In genomic region chr13:49428041-49428763, GRCh38 we compare ENCODE assay signal across 27 cellular contexts. TPM values are rescaled to one million over a fixed set of nuclear protein-coding genes. Genes with fewer than 3 reads are reported as not detected.
DNase-seq lines count a peak whose midpoint lies in the region; TF ChIP-seq lines count a peak whose summit lies in the region.
"Had no signal": no experiment of that assay in that cellular context is flagged by ENCODE, and none has a peak within 500 bp of the region (broad histone marks: within the 10 kb centered on the region; RNA-seq: fewer than 3 reads in every experiment).

No MANE protein-coding gene starts in this region.

- H3K4me3 ChIP-seq in NB4 (ENCODE audit: low read depth, low read length) (no peak overlapping the region), adipocyte (ENCODE audit: low read length) (no peak overlapping the region)
- H3K4me3 ChIP-seq: body of pancreas, GM23338, lung, sigmoid colon, transverse colon had no signal

- TF ChIP-seq POLR2A in NB4 (IDR thresholded peaks at IDR 0.05; ENCODE audit: extremely low read depth, insufficient read length) = no peak

- no peaks in the 10 kb centered on the region for H3K27me3 Mint-ChIP-seq in immature natural killer cell (ENCODE audit: low read depth in 3 of 3)
- H3K27me3 Mint-ChIP-seq: activated CD4-positive, alpha-beta memory T cell treated with anti-CD3 and anti-CD28 coated beads for 36 hours; naive thymus-derived CD8-positive, alpha-beta T cell had no signal

- H3K36me3 ChIP-seq in adipocyte (ENCODE audit: control insufficient read depth, insufficient read depth, low read length, severe bottlenecking) = peaks cover 7% of the 10 kb centered on the region

- no peaks in the 10 kb centered on the region for H3K4me1 ChIP-seq in adipocyte (ENCODE audit: control insufficient read depth, insufficient read depth, low read length)
- H3K4me1 ChIP-seq: body of pancreas, sigmoid colon, transverse colon had no signal

- H3K4me1 Mint-ChIP-seq in immature natural killer cell = no peaks in the 10 kb centered on the region
- H3K4me1 Mint-ChIP-seq: naive thymus-derived CD8-positive, alpha-beta T cell had no signal

- no peak overlapping the region for H3K4me3 Mint-ChIP-seq in immature natural killer cell
- H3K4me3 Mint-ChIP-seq: activated CD4-positive, alpha-beta memory T cell treated with anti-CD3 and anti-CD28 coated beads for 36 hours; GM23338; naive thymus-derived CD8-positive, alpha-beta T cell; T-helper 1 cell treated with Interleukin-12 subunit alpha and Interleukin-12 subunit beta and Interleukin-4 antibody, amounts not matched to agents 30 μg/mL and 1 μg/mL, for 36 hours had no signal

- H3K27me3 ChIP-seq in adipocyte (replicated peaks; ENCODE audit: control insufficient read depth, insufficient read depth, low read length) = no peaks in the 10 kb centered on the region
- H3K27me3 ChIP-seq: body of pancreas, sigmoid colon, transverse colon had no signal

- TF ChIP-seq CTCF in NB4 (IDR thresholded peaks at IDR 0.05; ENCODE audit: low read depth, low read length) = no peak

- H3K9me3 ChIP-seq in adipocyte (ENCODE audit: control insufficient read depth, low read length) = no peaks in the 10 kb centered on the region
- H3K9me3 ChIP-seq: body of pancreas, sigmoid colon, transverse colon had no signal

- H3K9me3 Mint-ChIP-seq in immature natural killer cell = no peaks in the 10 kb centered on the region
- H3K9me3 Mint-ChIP-seq: activated CD4-positive, alpha-beta memory T cell treated with anti-CD3 and anti-CD28 coated beads for 36 hours; GM23338; naive thymus-derived CD8-positive, alpha-beta T cell; T-helper 1 cell treated with Interleukin-12 subunit alpha and Interleukin-12 subunit beta and Interleukin-4 antibody, amounts not matched to agents 30 μg/mL and 1 μg/mL, for 36 hours had no signal

- H3K9ac ChIP-seq in adipocyte (ENCODE audit: low read length) = no peak overlapping the region

- peak; percentile 56 for DNase-seq in SIG-M5 treated with dmso at 0.1 percent for 504 hours (lab: John Stamatoyannopoulos, UW; ENCODE audit: unreplicated experiment)
- no peak for DNase-seq in SIG-M5 (lab: John Stamatoyannopoulos, UW)
- peak; percentile 52 for DNase-seq in NB4 (ENCODE audit: low read depth)
- DNase-seq in adipocyte (ENCODE audit: low read depth) = peak; percentile 40
- no peak for DNase-seq in immature natural killer cell
- no peak for DNase-seq in NCI-H2029 (lab: John Stamatoyannopoulos, UW)
- DNase-seq in stimulated activated CD8-positive, alpha-beta memory T cell treated with anti-CD3 and anti-CD28 coated beads, Interleukin-4, amount 100 ng/mL, for 48 hours = no peak
- no peak for DNase-seq in central memory CD4-positive, alpha-beta T cell
- DNase-seq: 8988T; activated CD4-positive, alpha-beta memory T cell treated with anti-CD3 and anti-CD28 coated beads for 36 hours; activated CD4-positive, alpha-beta T cell treated with anti-CD3 and anti-CD28 coated beads for 1 hour; activated naive CD4-positive, alpha-beta T cell treated with Interleukin-2 at 50 U/mL for 16 hours; body of pancreas; DND-41; foreskin melanocyte; kidney glomerular epithelial cell; naive thymus-derived CD8-positive, alpha-beta T cell; NCI-H1436; NCI-H748 treated with DMSO at 0.1 percent for 48 hours; occipital lobe; RPMI8226; sigmoid colon; stimulated activated CD4-positive, alpha-beta T cell treated with anti-CD3 and anti-CD28 coated beads, Interleukin-4, amount 100 ng/mL, for 24 hours; transverse colon had no signal

- no peak overlapping the region for H3K27ac Mint-ChIP-seq in immature natural killer cell
- H3K27ac Mint-ChIP-seq: activated CD4-positive, alpha-beta memory T cell treated with anti-CD3 and anti-CD28 coated beads for 36 hours; GM23338; naive thymus-derived CD8-positive, alpha-beta T cell; T-helper 1 cell treated with Interleukin-12 subunit alpha and Interleukin-12 subunit beta and Interleukin-4 antibody, amounts not matched to agents 30 μg/mL and 1 μg/mL, for 36 hours had no signal

- H3K36me3 Mint-ChIP-seq in immature natural killer cell = peaks cover 9 to 15% (median 10%) of the 10 kb centered on the region in 3 donors

RNA-seq across cellular contexts. Expression of gene CAB39L, which starts 15.7 kb away (rescaled TPM):
- polyA plus RNA-seq in immature natural killer cell = 10 to 100 TPM in 1 of 3 donors, 1 to 10 TPM in 2; 4.9 to 11.0 (median 7.0) TPM

RNA-seq across cellular contexts. Expression of gene SETDB2, which starts 15.9 kb away (rescaled TPM):
- 1 to 10 TPM; 5.5 to 8.8 (median 7.5) TPM for polyA plus RNA-seq in immature natural killer cell

Comparison
In these comparisons a context has a peak if more than half of its experiments do, and no peak if none do; other contexts are left out.
1. DNase-seq: peak in SIG-M5 treated with dmso at 0.1 percent for 504 hours (single experiment), NB4 (single experiment) and adipocyte (single experiment); none in SIG-M5 (single experiment), immature natural killer cell (0 of 3), NCI-H2029 (single experiment), stimulated activated CD8-positive, alpha-beta memory T cell treated with anti-CD3 and anti-CD28 coated beads, Interleukin-4, amount 100 ng/mL, for 48 hours (single experiment) and central memory CD4-positive, alpha-beta T cell (single experiment).